ENCODE assay signal across 20 cellular contexts in the genomic region with DNA sequence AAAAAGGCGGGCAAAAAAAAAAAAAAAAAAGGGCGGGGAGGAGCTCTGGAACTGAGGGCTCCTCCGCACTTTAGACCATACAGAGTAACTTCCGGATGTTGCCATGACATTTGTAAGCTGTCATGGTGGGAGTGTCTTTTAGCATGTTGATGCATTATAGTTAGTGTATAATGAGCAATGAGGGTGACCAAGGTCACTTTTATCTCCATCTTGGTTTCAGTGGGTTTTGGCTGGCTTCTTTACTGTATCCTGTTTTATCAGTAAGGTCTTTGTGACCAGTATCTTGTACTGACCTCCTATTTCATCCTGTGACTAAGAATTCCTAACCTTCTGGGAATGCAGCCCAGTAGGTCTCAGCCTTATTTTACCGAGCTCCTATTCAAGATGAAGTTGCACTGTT.
"Had no signal": no experiment of that assay in that cellular context is flagged by ENCODE, and none has a peak within 500 bp of the region (broad histone marks: within the 10 kb centered on the region; RNA-seq: fewer than 3 reads in every experiment).

No MANE protein-coding gene starts in this region.

- ATAC-seq: activated CD8-positive, alpha-beta memory T cell treated with anti-CD3 and anti-CD28 coated beads, Interleukin-2, amount 10 ng/mL, durations not matched to agents 7 days and 5 days; T-helper 17 cell had no signal

- H3K27me3 ChIP-seq: breast epithelium, SJSA1 had no signal

- H3K36me3 ChIP-seq: breast epithelium, SJSA1 had no signal

- DNase-seq: activated B cell treated with CpG ODN at 0.5 μM for 24 hours; activated CD4-positive, alpha-beta T cell treated with anti-CD3 and anti-CD28 coated beads for 1 hour; activated CD4-positive, alpha-beta T cell treated with anti-CD3 and anti-CD28 coated beads, Interleukin-2, amount 10 ng/mL, durations not matched to agents 24 days and 14 days; activated CD4-positive, alpha-beta T cell treated with anti-CD3 and anti-CD28 coated beads, Interleukin-2, amount 50 U/mL, for 48 hours; activated CD8-positive, alpha-beta memory T cell treated with anti-CD3 and anti-CD28 coated beads, Interleukin-2, amount 10 ng/mL, durations not matched to agents 7 days and 5 days; activated effector memory CD4-positive, alpha-beta T cell treated with anti-CD3 and anti-CD28 coated beads, Interleukin-2, amount 50 U/mL, for 16 hours; activated naive CD4-positive, alpha-beta T cell treated with anti-CD3 and anti-CD28 coated beads for 36 hours; activated naive CD8-positive, alpha-beta T cell treated with anti-CD3 and anti-CD28 coated beads for 36 hours; activated T-cell treated with anti-CD3 and anti-CD28 coated beads, Interleukin-2, amount 50 U/mL, for 24 hours; caudate nucleus; MM.1S; NCI-H1105; NCI-H1436; NCI-H1694 treated with DMSO at 0.1 percent for 48 hours; NCI-H2029 treated with DMSO at 0.1 percent for 48 hours; SHP77; T-helper 17 cell; T-helper 9 cell had no signal

- H3K4me1 ChIP-seq: breast epithelium, SJSA1 had no signal

- H3K9me3 ChIP-seq: breast epithelium, SJSA1 had no signal

- H3K27ac ChIP-seq: breast epithelium, SJSA1 had no signal

- H3K4me3 ChIP-seq: breast epithelium, SJSA1 had no signal
